Comparison of ENCODE assay signal across 16 cellular contexts in the genomic region with DNA sequence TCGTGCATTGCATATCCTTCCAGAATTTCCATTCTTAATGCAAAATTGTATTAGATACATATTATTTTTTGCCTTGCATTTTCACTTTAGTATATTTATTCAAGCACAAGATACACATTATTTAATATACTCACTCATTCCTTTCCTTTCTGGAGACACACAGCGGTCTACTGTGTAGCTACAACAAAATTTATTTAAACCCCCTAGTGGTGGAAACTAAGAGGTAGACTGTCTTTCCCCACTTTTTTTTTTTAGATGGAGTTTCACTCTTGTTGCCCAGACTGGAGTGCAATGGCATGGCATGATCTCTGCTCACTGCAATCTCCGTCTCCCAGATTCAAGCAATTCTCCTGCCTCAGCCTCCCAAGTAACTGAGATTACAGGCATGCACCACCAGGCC.
DNase-seq lines count a peak whose midpoint lies in the region; TF ChIP-seq lines count a peak whose summit lies in the region.
"Had no signal": no experiment of that assay in that cellular context is flagged by ENCODE, and none has a peak within 500 bp of the region (broad histone marks: within the 10 kb centered on the region; RNA-seq: fewer than 3 reads in every experiment).

No MANE protein-coding gene starts in this region.

- H3K27ac ChIP-seq in H9 (ENCODE audit: insufficient read length, low read depth, low read length) = no peak overlapping the region
- H3K27ac ChIP-seq in caudate nucleus (ENCODE audit: low read depth, low read length) = no peak overlapping the region
- H3K27ac ChIP-seq: gastroesophageal sphincter had no signal

- H3K4me1 ChIP-seq in H9 (ENCODE audit: insufficient read depth, low read length) = no peaks in the 10 kb centered on the region
- H3K4me1 ChIP-seq: gastroesophageal sphincter had no signal

- H3K56ac ChIP-seq in H9 (ENCODE audit: insufficient read length, low read depth, low read length) = no peak overlapping the region

- no peak overlapping the region for H3K4ac ChIP-seq in H9 (ENCODE audit: low read depth, low read length)

- H3K4me1 Mint-ChIP-seq in H9 = no peaks in the 10 kb centered on the region
- H3K4me1 Mint-ChIP-seq: activated naive CD8-positive, alpha-beta T cell treated with anti-CD3 and anti-CD28 coated beads for 36 hours; natural killer cell had no signal

- H3K27me3 Mint-ChIP-seq in H9 (ENCODE audit: low read depth) = no peaks in the 10 kb centered on the region
- H3K27me3 Mint-ChIP-seq: activated naive CD8-positive, alpha-beta T cell treated with anti-CD3 and anti-CD28 coated beads for 36 hours had no signal

- H3K79me2 ChIP-seq in H9 (ENCODE audit: insufficient read depth, low read length) = no peaks in the 10 kb centered on the region

- H2AFZ ChIP-seq in H9 (ENCODE audit: low read length) = no peak overlapping the region

- H3K4me3 ChIP-seq in foreskin fibroblast (ENCODE audit: low read depth in 1 of 2, low read length in 2 of 2) = no peak overlapping the region
- H3K4me3 ChIP-seq in MG63 = no peak overlapping the region
- H3K4me3 ChIP-seq: gastroesophageal sphincter had no signal

- no peak overlapping the region for H3K14ac ChIP-seq in H9 (ENCODE audit: insufficient read depth, low read length)

- DNase-seq in AML-193 (lab: John Stamatoyannopoulos, UW) (peak; percentile 3 to 7), H9 (no peak), RKO (ENCODE audit: low spot score) (peak; percentile 32), foreskin fibroblast (no peak), MG63 (no peak), caudate nucleus (lab: John Stamatoyannopoulos, UW) (no peak)
- DNase-seq in activated T-cell treated with anti-CD3 and anti-CD28 coated beads, Interleukin-2, amount 50 U/mL, for 1 hour = no peak
- DNase-seq in activated effector memory CD4-positive, alpha-beta T cell treated with anti-CD3 and anti-CD28 coated beads, Interleukin-2, amount 50 U/mL, for 16 hours = no peak
- DNase-seq: activated naive CD8-positive, alpha-beta T cell treated with anti-CD3 and anti-CD28 coated beads for 36 hours; GOT3; left colon; natural killer cell; NCI-H187 treated with DMSO at 0.1 percent for 48 hours; substantia nigra; T1000 had no signal

- H3K4me3 Mint-ChIP-seq in H9 = no peak overlapping the region
- H3K4me3 Mint-ChIP-seq: activated naive CD8-positive, alpha-beta T cell treated with anti-CD3 and anti-CD28 coated beads for 36 hours; natural killer cell had no signal

- no peak overlapping the region for H3K23ac ChIP-seq in H9 (ENCODE audit: insufficient read length, low read depth, low read length)

- H4K5ac ChIP-seq in H9 (ENCODE audit: insufficient read length, low read depth, low read length) = no peak overlapping the region

- H3K9me3 Mint-ChIP-seq in H9 = no peaks in the 10 kb centered on the region

- H3K9me3 ChIP-seq in H9 (ENCODE audit: control insufficient read depth, low read depth, low read length) (no peaks in the 10 kb centered on the region), MG63 (no peaks in the 10 kb centered on the region)
- H3K9me3 ChIP-seq: gastroesophageal sphincter had no signal

- no peak overlapping the region for H2BK12ac ChIP-seq in H9 (ENCODE audit: insufficient read length, low read depth, low read length)

- no peak overlapping the region for H4K91ac ChIP-seq in H9 (ENCODE audit: insufficient read length, low read depth, low read length)

- H3K18ac ChIP-seq in H9 (ENCODE audit: insufficient read length, low read depth, low read length) = no peak overlapping the region

- no peaks in the 10 kb centered on the region for H3K36me3 Mint-ChIP-seq in H9 (ENCODE audit: insufficient read depth in 1 of 3, low read depth in 3 of 3)
- H3K36me3 Mint-ChIP-seq: activated naive CD8-positive, alpha-beta T cell treated with anti-CD3 and anti-CD28 coated beads for 36 hours; natural killer cell had no signal

- H3K9ac ChIP-seq in H9 (ENCODE audit: extremely low read depth, insufficient read length, low read length) = no peak overlapping the region

- no CpG with 5 or more reads among the region's 3 CpGs for WGBS in H9 (ENCODE audit: extremely low coverage, insufficient read length, low lambda C conversion rate)

- no peak overlapping the region for H2BK20ac ChIP-seq in H9 (ENCODE audit: low read depth, low read length, poor library complexity, severe bottlenecking)

- no peaks in the 10 kb centered on the region for H4K20me1 ChIP-seq in H9 (ENCODE audit: control insufficient read depth, insufficient read depth, insufficient read length)

- no peak overlapping the region for H3K27ac Mint-ChIP-seq in H9
- H3K27ac Mint-ChIP-seq: activated naive CD8-positive, alpha-beta T cell treated with anti-CD3 and anti-CD28 coated beads for 36 hours; natural killer cell had no signal

- H3K36me3 ChIP-seq in MG63 = no peaks in the 10 kb centered on the region
- H3K36me3 ChIP-seq: gastroesophageal sphincter had no signal

- H3K79me1 ChIP-seq in H9 (ENCODE audit: insufficient read depth, low read depth, low read length, poor library complexity, severe bottlenecking) = no peaks in the 10 kb centered on the region

- no peak overlapping the region for H3T11ph ChIP-seq in H9 (ENCODE audit: low read length)

- H3K23me2 ChIP-seq in H9 (ENCODE audit: insufficient read length, low read depth, low read length, poor library complexity, severe bottlenecking) = no peaks in the 10 kb centered on the region

- H2BK15ac ChIP-seq in H9 (ENCODE audit: low read depth, low read length) = no peak overlapping the region

- no peak overlapping the region for H3K4me2 ChIP-seq in H9 (ENCODE audit: insufficient read depth, insufficient read length, low read length)

- H2AK5ac ChIP-seq in H9 (ENCODE audit: insufficient read length, low read length) = no peak overlapping the region

- H2BK5ac ChIP-seq in H9 (ENCODE audit: insufficient read length, low read length) = no peak overlapping the region

- H2BK120ac ChIP-seq in H9 (ENCODE audit: low read depth, low read length, poor library complexity, severe bottlenecking) = no peak overlapping the region

- H4K8ac ChIP-seq in H9 (replicated peaks; ENCODE audit: insufficient read length, low read depth, low read length) = no peak overlapping the region

- no peaks in the 10 kb centered on the region for H3K27me3 ChIP-seq in H9 (ENCODE audit: insufficient read depth, low read length)
- H3K27me3 ChIP-seq in MG63 = no peaks in the 10 kb centered on the region
- H3K27me3 ChIP-seq: gastroesophageal sphincter had no signal

- TF ChIP-seq CTCF in H9 (conservative IDR thresholded peaks at IDR 0.05) = peak; percentile 66
- peak; percentile 2 for TF ChIP-seq CTCF in foreskin fibroblast (IDR thresholded peaks at IDR 0.05; ENCODE audit: low read depth, low read length)

Comparison
In these comparisons a context has a peak if more than half of its experiments do, and no peak if none do; other contexts are left out.
1. DNase-seq: peak in AML-193 (2 of 2) and RKO (single experiment); none in H9 (single experiment), foreskin fibroblast (0 of 2), MG63 (single experiment), activated T-cell treated with anti-CD3 and anti-CD28 coated beads, Interleukin-2, amount 50 U/mL, for 1 hour (single experiment), caudate nucleus (0 of 61) and activated effector memory CD4-positive, alpha-beta T cell treated with anti-CD3 and anti-CD28 coated beads, Interleukin-2, amount 50 U/mL, for 16 hours (single experiment).